10 cellular contexts compared by ENCODE assay signal in genomic region chr1:84972377-84972987, GRCh38. TPM values are rescaled to one million over a fixed set of nuclear protein-coding genes. Genes with fewer than 3 reads are reported as not detected.
DNase-seq lines count a peak whose midpoint lies in the region; ATAC-seq, FAIRE-seq and TF ChIP-seq lines count a peak whose summit lies in the region.
"Had no signal": no experiment of that assay in that cellular context is flagged by ENCODE, and none has a peak within 500 bp of the region (broad histone marks: within the 10 kb centered on the region; RNA-seq: fewer than 3 reads in every experiment).

No MANE protein-coding gene starts in this region.

- 54 to 58% methylated on average over 1 of the region's 1 CpG for WGBS in pancreas, 2 donors

- intact Hi-C loops in pancreas (cut with DNase I): no loop called here
- intact Hi-C loops in head of caudate nucleus (cut with DNase I): no loop called here

- H3K4me1 ChIP-seq in pancreas: no peaks in the 10 kb centered on the region
- H3K4me1 ChIP-seq in GM23338 (ENCODE audit: insufficient read depth): no peaks in the 10 kb centered on the region

- no peak for FAIRE-seq in pancreas (lab: Jason Lieb, UNC)

- POLR2A ChIA-PET in activated CD4-positive, alpha-beta memory T cell treated with anti-CD3 and anti-CD28 coated beads, Interleukin-2, amount 10 ng/mL, durations not matched to agents 7 days and 5 days (lab: Charles Lee): interaction anchor here (0.6 to 3.8 kb wide), 13 partner anchors 13 to 466 kb away, joined by 3 to 34 read pairs (median 5); partner anchors contain the start of genes BCL10, CTBS, GNG5 and MCOLN2

- H3K4me3 Mint-ChIP-seq in activated CD4-positive, alpha-beta memory T cell treated with anti-CD3 and anti-CD28 coated beads, Interleukin-2, amount 10 ng/mL, durations not matched to agents 7 days and 5 days: peak overlapping the region; percentile 43
- H3K4me3 Mint-ChIP-seq in GM23338: no peak overlapping the region

- H3K27me3 Mint-ChIP-seq in activated CD4-positive, alpha-beta memory T cell treated with anti-CD3 and anti-CD28 coated beads, Interleukin-2, amount 10 ng/mL, durations not matched to agents 7 days and 5 days: no peaks in the 10 kb centered on the region
- peaks cover 2% of the 10 kb centered on the region for H3K27me3 Mint-ChIP-seq in GM23338 (ENCODE audit: insufficient read depth, low read depth, poor library complexity)

- no peaks in the 10 kb centered on the region for H3F3A ChIP-seq in GM23338 (replicated peaks; ENCODE audit: low read depth)

- peak; percentile 14 to 19 for ATAC-seq in activated naive CD4-positive, alpha-beta T cell treated with anti-CD3 and anti-CD28 coated beads, Interleukin-2, amount 50 U/mL, for 72 hours
- ATAC-seq in HG02981 (IDR thresholded peaks at IDR 0.05; ENCODE audit: unreplicated experiment): peak; percentile 39
- ATAC-seq in pancreas: no peak
- no peak for ATAC-seq in GM23338

- H3K36me3 Mint-ChIP-seq in activated naive CD4-positive, alpha-beta T cell treated with anti-CD3 and anti-CD28 coated beads, Interleukin-2, amount 50 U/mL, for 72 hours: peaks cover 0 to 26% of the 10 kb centered on the region in 2 donors
- H3K36me3 Mint-ChIP-seq in activated CD4-positive, alpha-beta memory T cell treated with anti-CD3 and anti-CD28 coated beads, Interleukin-2, amount 10 ng/mL, durations not matched to agents 7 days and 5 days (ENCODE audit: low read depth): peaks cover 30% of the 10 kb centered on the region
- H3K36me3 Mint-ChIP-seq in GM23338 (ENCODE audit: low read depth): no peaks in the 10 kb centered on the region

- no peaks in the 10 kb centered on the region; the same call in 1 of the 2 replicates for H4K20me1 ChIP-seq in GM23338 (replicated peaks; ENCODE audit: insufficient read depth)

- no peak overlapping the region for H2AFZ ChIP-seq in GM23338

- H3K9me3 Mint-ChIP-seq in activated naive CD4-positive, alpha-beta T cell treated with anti-CD3 and anti-CD28 coated beads, Interleukin-2, amount 50 U/mL, for 72 hours: no peaks in the 10 kb centered on the region
- no peaks in the 10 kb centered on the region for H3K9me3 Mint-ChIP-seq in activated CD4-positive, alpha-beta memory T cell treated with anti-CD3 and anti-CD28 coated beads, Interleukin-2, amount 10 ng/mL, durations not matched to agents 7 days and 5 days
- H3K9me3 Mint-ChIP-seq in GM23338: no peaks in the 10 kb centered on the region

- CTCF ChIA-PET in activated CD4-positive, alpha-beta memory T cell treated with anti-CD3 and anti-CD28 coated beads, Interleukin-2, amount 10 ng/mL, durations not matched to agents 7 days and 5 days (lab: Charles Lee): interaction anchor here (0.7 to 2.6 kb wide), 9 partner anchors 12 to 287 kb away, joined by 3 to 17 read pairs (median 8); partner anchors contain the start of genes C1orf52 and MCOLN2

- DNase-seq in activated naive CD4-positive, alpha-beta T cell treated with anti-CD3 and anti-CD28 coated beads, Interleukin-2, amount 50 U/mL, for 72 hours (ENCODE audit: low spot score in 2 of 2): no peak
- DNase-seq in activated naive CD4-positive, alpha-beta T cell treated with anti-CD3 and anti-CD28 coated beads, Interleukin-2, amount 50 U/mL, for 16 hours: no peak
- no peak for DNase-seq in activated CD4-positive, alpha-beta memory T cell treated with anti-CD3 and anti-CD28 coated beads, Interleukin-2, amount 10 ng/mL, durations not matched to agents 7 days and 5 days
- DNase-seq in pancreas: no peak
- no peak for DNase-seq in head of caudate nucleus
- no peak for DNase-seq in HUDEP-2 (lab: John Stamatoyannopoulos, UW; ENCODE audit: unreplicated experiment in 76 of 76)
- DNase-seq in GM23338 (ENCODE audit: low spot score): no peak
- DNase-seq: aorta, SHP77 had no signal

- peaks cover 72% of the 10 kb centered on the region for H3K4me1 Mint-ChIP-seq in activated CD4-positive, alpha-beta memory T cell treated with anti-CD3 and anti-CD28 coated beads, Interleukin-2, amount 10 ng/mL, durations not matched to agents 7 days and 5 days
- H3K4me1 Mint-ChIP-seq in GM23338: peaks cover 4% of the 10 kb centered on the region; the same call in 1 of the 3 replicates

- TF ChIP-seq CTCF in pancreas (IDR thresholded peaks at IDR 0.05) (no peak), GM23338 (conservative IDR thresholded peaks at IDR 0.05; ENCODE audit: low read depth in 2 of 2) (no peak)

- H3K27ac ChIP-seq in pancreas: no peak overlapping the region
- no peak overlapping the region for H3K27ac ChIP-seq in GM23338 (ENCODE audit: low read depth)

- no peak overlapping the region for H3K4me2 ChIP-seq in GM23338

- H3K27ac Mint-ChIP-seq in activated naive CD4-positive, alpha-beta T cell treated with anti-CD3 and anti-CD28 coated beads, Interleukin-2, amount 50 U/mL, for 72 hours: peak overlapping the region; percentile 12 to 44
- peak overlapping the region; percentile 93 for H3K27ac Mint-ChIP-seq in activated CD4-positive, alpha-beta memory T cell treated with anti-CD3 and anti-CD28 coated beads, Interleukin-2, amount 10 ng/mL, durations not matched to agents 7 days and 5 days
- H3K27ac Mint-ChIP-seq in GM23338: no peak overlapping the region

- H3K9me3 ChIP-seq in pancreas: no peaks in the 10 kb centered on the region

- H3K9me2 ChIP-seq in GM23338 (ENCODE audit: insufficient read depth): no peaks in the 10 kb centered on the region

- no peaks in the 10 kb centered on the region for H3K79me2 ChIP-seq in GM23338 (replicated peaks; ENCODE audit: insufficient read depth)

- no peaks in the 10 kb centered on the region for H3K27me3 ChIP-seq in pancreas
- H3K27me3 ChIP-seq in GM23338 (ENCODE audit: insufficient read depth): no peaks in the 10 kb centered on the region

- no peak overlapping the region for H3K4me3 ChIP-seq in pancreas
- H3K4me3 ChIP-seq in GM23338: no peak overlapping the region

- H3K36me3 ChIP-seq in pancreas (no peaks in the 10 kb centered on the region), GM23338 (ENCODE audit: insufficient read depth) (no peaks in the 10 kb centered on the region)

TF ChIP-seq in GM23338, 12 proteins besides CTCF, POLR2A, EP300 and RAD21 (continues in another document):
- no peak for TF ChIP-seq POLR2AphosphoS5 (IDR thresholded peaks at IDR 0.05; ENCODE audit: low read depth)
- no peak for TF ChIP-seq ZNF331 (CRISPR knock-in tag; IDR thresholded peaks at IDR 0.05; ENCODE audit: low read depth)
- TF ChIP-seq EZH2phosphoT487 (IDR thresholded peaks at IDR 0.05; ENCODE audit: unreplicated experiment): no peak
- TF ChIP-seq ZNF114 (CRISPR knock-in tag; IDR thresholded peaks at IDR 0.05): no peak
- TF ChIP-seq EZH2 (IDR thresholded peaks at IDR 0.05; ENCODE audit: low read depth, unreplicated experiment): no peak
- no peak for TF ChIP-seq CREB1 (CRISPR knock-in tag; IDR thresholded peaks at IDR 0.05; ENCODE audit: low read depth)

RNA-seq across cellular contexts. Expression of gene MCOLN2, which starts 24.4 kb away (rescaled TPM):
- 10 to 100 TPM; 37.3 to 37.4 TPM for total RNA-seq in activated naive CD4-positive, alpha-beta T cell treated with anti-CD3 and anti-CD28 coated beads, Interleukin-2, amount 50 U/mL, for 72 hours
- total RNA-seq in activated CD4-positive, alpha-beta memory T cell treated with anti-CD3 and anti-CD28 coated beads, Interleukin-2, amount 10 ng/mL, durations not matched to agents 7 days and 5 days: 10 to 100 TPM; 27.2 to 28.2 TPM
- total RNA-seq in pancreas: 1 to 10 TPM in 3 of 6 donors, under 1 TPM in 3; 0.47 to 1.7 (median 1.1) TPM
- under 1 TPM; 0.59 to 0.95 TPM for polyA plus RNA-seq in pancreas
- total RNA-seq in GM23338 (2014; rRNA removed; shearing (Covaris generic)): 10.0 and 10.9 TPM in 2 replicates
- polyA plus RNA-seq in GM23338 (2016; fragmentation: Nextera tagmentation; extraction: Ambion mirVana): 2.2 and 2.7 TPM in 2 replicates

Comparison
In these comparisons a context has a peak if more than half of its experiments do, and no peak if none do; other contexts are left out.
1. ATAC-seq: peak in activated naive CD4-positive, alpha-beta T cell treated with anti-CD3 and anti-CD28 coated beads, Interleukin-2, amount 50 U/mL, for 72 hours (2 of 2) and HG02981 (single experiment); none in pancreas (0 of 4) and GM23338 (single experiment).